Comparison of ENCODE assay signal across 8 cellular contexts in genomic region chrX:41334866-41335589, GRCh38. TPM values are rescaled to one million over a fixed set of nuclear protein-coding genes. Genes with fewer than 3 reads are reported as not detected.
DNase-seq lines count a peak whose midpoint lies in the region; ATAC-seq and TF ChIP-seq lines count a peak whose summit lies in the region.

No MANE protein-coding gene starts in this region.

- peak; percentile 14 for ATAC-seq in GM21529 (IDR thresholded peaks at IDR 0.05; ENCODE audit: unreplicated experiment)
- ATAC-seq in naive thymus-derived CD8-positive, alpha-beta T cell = peak; percentile 0 to 17

- WGBS in esophagus muscularis mucosa = 3% methylated on average over 5 of the region's 35 CpGs

- CTCF ChIA-PET in BJ (lab: Yijun Ruan, JAX) = no interaction called here

- H3K4me1 Mint-ChIP-seq in activated T-cell treated with anti-CD3 and anti-CD28 coated beads, Interleukin-2, amount 50 U/mL, for 24 hours (ENCODE audit: low read depth) = peaks cover 67% of the 10 kb centered on the region
- H3K4me1 Mint-ChIP-seq in naive thymus-derived CD8-positive, alpha-beta T cell = peaks cover 7 to 54% (median 35%) of the 10 kb centered on the region in 4 donors
- H3K4me1 Mint-ChIP-seq in stimulated activated naive CD8-positive, alpha-beta T cell treated with anti-CD3 and anti-CD28 coated beads, Interleukin-15, Interleukin-2, amounts not matched to agents 100 ng/mL and 50 ng/mL, for 24 hours (ENCODE audit: low read depth) = peaks cover 43% of the 10 kb centered on the region

- peak overlapping the region; percentile 91 for H3K4me3 ChIP-seq in BJ (ENCODE audit: low read depth, low read length)
- H3K4me3 ChIP-seq in esophagus muscularis mucosa = peak overlapping the region; percentile 78 to 90 (median 84)

- intact Hi-C loops in esophagus muscularis mucosa (cut with DNase I) = loop anchor here (10.0 kb wide), 2 partner anchors 110 to 250 kb away; partner anchors contain the start of genes NYX and USP9X

- no peaks in the 10 kb centered on the region for H3K36me3 ChIP-seq in BJ (ENCODE audit: control insufficient read depth, insufficient read depth, low read length)
- peaks cover 0 to 23% (median 1%) of the 10 kb centered on the region in 4 donors for H3K36me3 ChIP-seq in esophagus muscularis mucosa

- H3K4me3 Mint-ChIP-seq in activated T-cell treated with anti-CD3 and anti-CD28 coated beads, Interleukin-2, amount 50 U/mL, for 24 hours = peak overlapping the region; percentile 98
- peak overlapping the region; percentile 90 to 99 (median 97) for H3K4me3 Mint-ChIP-seq in naive thymus-derived CD8-positive, alpha-beta T cell
- H3K4me3 Mint-ChIP-seq in stimulated activated naive CD8-positive, alpha-beta T cell treated with anti-CD3 and anti-CD28 coated beads, Interleukin-15, Interleukin-2, amounts not matched to agents 100 ng/mL and 50 ng/mL, for 24 hours = peak overlapping the region; percentile 93

- TF ChIP-seq CTCF in BJ (IDR thresholded peaks at IDR 0.05; ENCODE audit: insufficient read depth, low read depth, low read length) = 0 out of 2 replicates have a peak, but pooled peaks have one; percentile 2
- TF ChIP-seq CTCF in esophagus muscularis mucosa (IDR thresholded peaks at IDR 0.05) = no peak

- H3K27ac ChIP-seq in esophagus muscularis mucosa (replicated peaks in 1 of 4) = peak overlapping the region; percentile 99 to 100 (median 100)

- no peak for TF ChIP-seq EP300 in esophagus muscularis mucosa (IDR thresholded peaks at IDR 0.05)

- POLR2A ChIA-PET in BJ (lab: Charles Lee) = no interaction called here
- POLR2A ChIA-PET in naive thymus-derived CD8-positive, alpha-beta T cell (lab: Charles Lee) = interaction anchor here (1.3 kb wide), 1 partner anchor 1158 kb away, joined by 3 read pairs; no protein-coding TSS in a partner anchor

- H3K27me3 Mint-ChIP-seq in activated T-cell treated with anti-CD3 and anti-CD28 coated beads, Interleukin-2, amount 50 U/mL, for 24 hours = no peaks in the 10 kb centered on the region
- peaks cover 0 to 5% (median 0%) of the 10 kb centered on the region in 5 donors for H3K27me3 Mint-ChIP-seq in naive thymus-derived CD8-positive, alpha-beta T cell
- H3K27me3 Mint-ChIP-seq in stimulated activated naive CD8-positive, alpha-beta T cell treated with anti-CD3 and anti-CD28 coated beads, Interleukin-15, Interleukin-2, amounts not matched to agents 100 ng/mL and 50 ng/mL, for 24 hours = no peaks in the 10 kb centered on the region

- H3K27ac Mint-ChIP-seq in activated T-cell treated with anti-CD3 and anti-CD28 coated beads, Interleukin-2, amount 50 U/mL, for 24 hours = peak overlapping the region; percentile 100
- peak overlapping the region; percentile 90 to 100 (median 100) for H3K27ac Mint-ChIP-seq in naive thymus-derived CD8-positive, alpha-beta T cell
- peak overlapping the region; percentile 100 for H3K27ac Mint-ChIP-seq in stimulated activated naive CD8-positive, alpha-beta T cell treated with anti-CD3 and anti-CD28 coated beads, Interleukin-15, Interleukin-2, amounts not matched to agents 100 ng/mL and 50 ng/mL, for 24 hours

- H3K27me3 ChIP-seq in BJ (ENCODE audit: control insufficient read depth, insufficient read depth, low read length) (no peaks in the 10 kb centered on the region), esophagus muscularis mucosa (no peaks in the 10 kb centered on the region)

- peaks cover 68% of the 10 kb centered on the region for H3K36me3 Mint-ChIP-seq in activated T-cell treated with anti-CD3 and anti-CD28 coated beads, Interleukin-2, amount 50 U/mL, for 24 hours (ENCODE audit: low read depth)
- peaks cover 8 to 42% (median 12%) of the 10 kb centered on the region in 3 donors for H3K36me3 Mint-ChIP-seq in naive thymus-derived CD8-positive, alpha-beta T cell
- peaks cover 47% of the 10 kb centered on the region for H3K36me3 Mint-ChIP-seq in stimulated activated naive CD8-positive, alpha-beta T cell treated with anti-CD3 and anti-CD28 coated beads, Interleukin-15, Interleukin-2, amounts not matched to agents 100 ng/mL and 50 ng/mL, for 24 hours (ENCODE audit: low read depth)

- TF ChIP-seq POLR2A in esophagus muscularis mucosa (IDR thresholded peaks at IDR 0.05; ENCODE audit: low read depth) = no peak

- H3K4me1 ChIP-seq in esophagus muscularis mucosa = peaks cover 30 to 64% (median 42%) of the 10 kb centered on the region in 4 donors

- no peaks in the 10 kb centered on the region for H3K9me3 Mint-ChIP-seq in activated T-cell treated with anti-CD3 and anti-CD28 coated beads, Interleukin-2, amount 50 U/mL, for 24 hours
- H3K9me3 Mint-ChIP-seq in naive thymus-derived CD8-positive, alpha-beta T cell = peaks cover 0 to 8% (median 0%) of the 10 kb centered on the region in 9 donors
- no peaks in the 10 kb centered on the region for H3K9me3 Mint-ChIP-seq in stimulated activated naive CD8-positive, alpha-beta T cell treated with anti-CD3 and anti-CD28 coated beads, Interleukin-15, Interleukin-2, amounts not matched to agents 100 ng/mL and 50 ng/mL, for 24 hours

- no peaks in the 10 kb centered on the region for H3K9me3 ChIP-seq in esophagus muscularis mucosa

- no peak for DNase-seq in BJ (ENCODE audit: low read depth)
- DNase-seq in NCI-H69 (lab: John Stamatoyannopoulos, UW) = peak; percentile 73
- no peak for DNase-seq in activated T-cell treated with anti-CD3 and anti-CD28 coated beads, Interleukin-2, amount 50 U/mL, for 24 hours
- peak; percentile 91 for DNase-seq in esophagus muscularis mucosa (ENCODE audit: extremely low spot score)
- peak in 8 of 10 donors; percentile 42 to 83 (median 58) for DNase-seq in naive thymus-derived CD8-positive, alpha-beta T cell
- DNase-seq in NCI-H1092 treated with DMSO at 0.1 percent for 48 hours (lab: John Stamatoyannopoulos, UW) = no peak

RNA-seq across cellular contexts. Expression of gene DDX3X, which starts 1.1 kb away (rescaled TPM):
- 76.2 and 89.3 TPM in 2 replicates for polyA plus RNA-seq in BJ (2011; rRNA removed)
- polyA minus RNA-seq in BJ (2011; rRNA and poly(A)+ RNA removed) = 55.7 and 68.3 TPM in 2 replicates
- 100 to 1,000 TPM; 169 to 282 (median 253) TPM for total RNA-seq in esophagus muscularis mucosa
- total RNA-seq in naive thymus-derived CD8-positive, alpha-beta T cell = 100 to 1,000 TPM; 340 to 373 TPM
- 100 to 1,000 TPM; 181 to 272 (median 215) TPM for polyA plus RNA-seq in naive thymus-derived CD8-positive, alpha-beta T cell

Comparison
In these comparisons a context has a peak if more than half of its experiments do, and no peak if none do; other contexts are left out.
1. DNase-seq: peak in NCI-H69 (single experiment), esophagus muscularis mucosa (single experiment) and naive thymus-derived CD8-positive, alpha-beta T cell (8 of 10); none in BJ (single experiment), activated T-cell treated with anti-CD3 and anti-CD28 coated beads, Interleukin-2, amount 50 U/mL, for 24 hours (single experiment) and NCI-H1092 treated with DMSO at 0.1 percent for 48 hours (single experiment).
2. Peak in every context shown above with its lines, with median percentiles within 50 percentile points of each other: H3K27ac Mint-ChIP-seq and H3K4me3 Mint-ChIP-seq.